ENCODE assay signal across 8 cellular contexts in genomic region chr12:120438495-120439198, GRCh38. TPM values are rescaled to one million over a fixed set of nuclear protein-coding genes. Genes with fewer than 3 reads are reported as not detected.
DNase-seq lines count a peak whose midpoint lies in the region; ATAC-seq, FAIRE-seq and TF ChIP-seq lines count a peak whose summit lies in the region.

No MANE protein-coding gene starts in this region.

- FAIRE-seq in D721Med (lab: Jason Lieb, UNC): no peak

- no peaks in the 10 kb centered on the region for H3K9me3 ChIP-seq in iPS-18a (ENCODE audit: control insufficient read depth, low read depth, low read length)

- H3K4me1 ChIP-seq in iPS-18a (ENCODE audit: control insufficient read depth, low read depth, low read length): peaks cover 3% of the 10 kb centered on the region

- CTCF ChIA-PET in activated CD4-positive, alpha-beta T cell treated with anti-CD3 and anti-CD28 coated beads, Interleukin-2, amount 10 ng/mL, durations not matched to agents 7 days and 5 days (lab: Charles Lee): interaction anchor here (0.6 to 2.3 kb wide), 7 partner anchors 10 to 453 kb away, joined by 3 to 6 read pairs (median 3); partner anchors contain the start of gene SRSF9
- CTCF ChIA-PET in activated CD8-positive, alpha-beta T cell treated with anti-CD3 and anti-CD28 coated beads for 36 hours (lab: Charles Lee): interaction anchor here (0.7 to 1.7 kb wide), 13 partner anchors 8 to 237 kb away, joined by 3 to 6 read pairs (median 3); partner anchors contain the start of genes DYNLL1, RPLP0 and SIRT4

- H3K27me3 Mint-ChIP-seq in activated CD4-positive, alpha-beta T cell treated with anti-CD3 and anti-CD28 coated beads, Interleukin-2, amount 10 ng/mL, durations not matched to agents 7 days and 5 days: no peaks in the 10 kb centered on the region
- H3K27me3 Mint-ChIP-seq in activated CD8-positive, alpha-beta T cell treated with anti-CD3 and anti-CD28 coated beads for 36 hours: no peaks in the 10 kb centered on the region
- H3K27me3 Mint-ChIP-seq in stimulated activated naive CD8-positive, alpha-beta T cell treated with anti-CD3 and anti-CD28 coated beads, Interleukin-15, amount 100 ng/mL, for 72 hours: no peaks in the 10 kb centered on the region

- H3K27ac ChIP-seq in iPS-18a (ENCODE audit: low read length): peak overlapping the region; percentile 13

- H3K4me3 Mint-ChIP-seq in activated CD4-positive, alpha-beta T cell treated with anti-CD3 and anti-CD28 coated beads, Interleukin-2, amount 10 ng/mL, durations not matched to agents 7 days and 5 days: peak overlapping the region; percentile 98
- peak overlapping the region; percentile 85 for H3K4me3 Mint-ChIP-seq in activated CD8-positive, alpha-beta T cell treated with anti-CD3 and anti-CD28 coated beads for 36 hours
- H3K4me3 Mint-ChIP-seq in stimulated activated naive CD8-positive, alpha-beta T cell treated with anti-CD3 and anti-CD28 coated beads, Interleukin-15, amount 100 ng/mL, for 72 hours: peak overlapping the region; percentile 97 to 99

- peaks cover 24% of the 10 kb centered on the region for H3K36me3 ChIP-seq in iPS-18a (ENCODE audit: control insufficient read depth, low read depth, low read length)

- no peaks in the 10 kb centered on the region for H3K9me3 Mint-ChIP-seq in activated CD4-positive, alpha-beta T cell treated with anti-CD3 and anti-CD28 coated beads, Interleukin-2, amount 10 ng/mL, durations not matched to agents 7 days and 5 days
- H3K9me3 Mint-ChIP-seq in activated CD8-positive, alpha-beta T cell treated with anti-CD3 and anti-CD28 coated beads for 36 hours: no peaks in the 10 kb centered on the region
- H3K9me3 Mint-ChIP-seq in stimulated activated naive CD8-positive, alpha-beta T cell treated with anti-CD3 and anti-CD28 coated beads, Interleukin-15, amount 100 ng/mL, for 72 hours: no peaks in the 10 kb centered on the region

- peak overlapping the region; percentile 89 for H3K4me3 ChIP-seq in iPS-18a (ENCODE audit: low read length)

- peak overlapping the region; percentile 97 for H3K27ac Mint-ChIP-seq in activated CD4-positive, alpha-beta T cell treated with anti-CD3 and anti-CD28 coated beads, Interleukin-2, amount 10 ng/mL, durations not matched to agents 7 days and 5 days
- H3K27ac Mint-ChIP-seq in activated CD8-positive, alpha-beta T cell treated with anti-CD3 and anti-CD28 coated beads for 36 hours: peak overlapping the region; percentile 96
- H3K27ac Mint-ChIP-seq in stimulated activated naive CD8-positive, alpha-beta T cell treated with anti-CD3 and anti-CD28 coated beads, Interleukin-15, amount 100 ng/mL, for 72 hours: peak overlapping the region; percentile 95 to 98

- ATAC-seq in activated CD8-positive, alpha-beta T cell treated with anti-CD3 and anti-CD28 coated beads for 36 hours: peak; percentile 1
- ATAC-seq in stimulated activated naive CD8-positive, alpha-beta T cell treated with anti-CD3 and anti-CD28 coated beads, Interleukin-15, amount 100 ng/mL, for 72 hours: no peak

- H3K9ac ChIP-seq in iPS-18a (ENCODE audit: low read length): peak overlapping the region; percentile 69

- H3K4me1 Mint-ChIP-seq in activated CD4-positive, alpha-beta T cell treated with anti-CD3 and anti-CD28 coated beads, Interleukin-2, amount 10 ng/mL, durations not matched to agents 7 days and 5 days: peaks cover 29% of the 10 kb centered on the region
- peaks cover 27% of the 10 kb centered on the region for H3K4me1 Mint-ChIP-seq in activated CD8-positive, alpha-beta T cell treated with anti-CD3 and anti-CD28 coated beads for 36 hours (ENCODE audit: low read depth)
- peaks cover 20% of the 10 kb centered on the region for H3K4me1 Mint-ChIP-seq in stimulated activated naive CD8-positive, alpha-beta T cell treated with anti-CD3 and anti-CD28 coated beads, Interleukin-15, amount 100 ng/mL, for 72 hours

- peaks cover 20% of the 10 kb centered on the region for H3K36me3 Mint-ChIP-seq in activated CD4-positive, alpha-beta T cell treated with anti-CD3 and anti-CD28 coated beads, Interleukin-2, amount 10 ng/mL, durations not matched to agents 7 days and 5 days (ENCODE audit: low read depth)
- H3K36me3 Mint-ChIP-seq in activated CD8-positive, alpha-beta T cell treated with anti-CD3 and anti-CD28 coated beads for 36 hours (ENCODE audit: low read depth): peaks cover 27% of the 10 kb centered on the region

- no peaks in the 10 kb centered on the region for H3K27me3 ChIP-seq in iPS-18a (ENCODE audit: control insufficient read depth, insufficient read depth, low read length)

- intact Hi-C loops in activated CD8-positive, alpha-beta T cell treated with anti-CD3 and anti-CD28 coated beads for 36 hours (cut with micrococcal nuclease): no loop called here

- DNase-seq in activated CD4-positive, alpha-beta T cell treated with anti-CD3 and anti-CD28 coated beads, Interleukin-2, amount 10 ng/mL, durations not matched to agents 7 days and 5 days: no peak
- DNase-seq in activated CD4-positive, alpha-beta T cell treated with anti-CD3 and anti-CD28 coated beads for 48 hours: no peak
- no peak for DNase-seq in activated CD8-positive, alpha-beta T cell treated with anti-CD3 and anti-CD28 coated beads for 36 hours
- DNase-seq in stimulated activated naive CD8-positive, alpha-beta T cell treated with anti-CD3 and anti-CD28 coated beads, Interleukin-15, amount 100 ng/mL, for 72 hours: no peak
- DNase-seq in D721Med (ENCODE audit: insufficient read length, low spot score) (no peak), NCI-H1694 (lab: John Stamatoyannopoulos, UW) (no peak), Ammon's horn (ENCODE audit: low spot score) (no peak)

- no peak for TF ChIP-seq CTCF in activated CD8-positive, alpha-beta T cell treated with anti-CD3 and anti-CD28 coated beads for 36 hours (IDR thresholded peaks at IDR 0.05)
- TF ChIP-seq CTCF in D721Med (IDR thresholded peaks at IDR 0.05; ENCODE audit: insufficient read depth, missing control alignments): no peak

- POLR2A ChIA-PET in activated CD4-positive, alpha-beta T cell treated with anti-CD3 and anti-CD28 coated beads, Interleukin-2, amount 10 ng/mL, durations not matched to agents 7 days and 5 days (lab: Charles Lee): no interaction called here
- POLR2A ChIA-PET in activated CD8-positive, alpha-beta T cell treated with anti-CD3 and anti-CD28 coated beads for 36 hours (lab: Charles Lee): interaction anchor here (0.9 to 2.3 kb wide), 4 partner anchors 15 to 146 kb away, joined by 4 to 18 read pairs (median 4); partner anchors contain the start of genes COQ5 and SRSF9

RNA-seq across cellular contexts. Expression of gene COX6A1, which starts 0.7 kb away (rescaled TPM):
- total RNA-seq in activated CD4-positive, alpha-beta T cell treated with anti-CD3 and anti-CD28 coated beads, Interleukin-2, amount 10 ng/mL, durations not matched to agents 7 days and 5 days: 100 to 1,000 TPM; 323 to 355 TPM
- 100 to 1,000 TPM; 396 to 406 TPM for total RNA-seq in activated CD8-positive, alpha-beta T cell treated with anti-CD3 and anti-CD28 coated beads for 36 hours

RNA-seq across cellular contexts. Expression of gene TRIAP1, which starts 7.5 kb away (rescaled TPM):
- 10 to 100 TPM; 26.7 to 31.6 TPM for total RNA-seq in activated CD4-positive, alpha-beta T cell treated with anti-CD3 and anti-CD28 coated beads, Interleukin-2, amount 10 ng/mL, durations not matched to agents 7 days and 5 days
- 10 to 100 TPM; 43.1 to 45.1 TPM for total RNA-seq in activated CD8-positive, alpha-beta T cell treated with anti-CD3 and anti-CD28 coated beads for 36 hours

RNA-seq across cellular contexts. Expression of gene GATC, which starts 7.6 kb away (rescaled TPM):
- 10 to 100 TPM; 27.3 to 32.3 TPM for total RNA-seq in activated CD4-positive, alpha-beta T cell treated with anti-CD3 and anti-CD28 coated beads, Interleukin-2, amount 10 ng/mL, durations not matched to agents 7 days and 5 days
- 10 to 100 TPM; 32.2 to 39.3 TPM for total RNA-seq in activated CD8-positive, alpha-beta T cell treated with anti-CD3 and anti-CD28 coated beads for 36 hours

RNA-seq across cellular contexts. Expression of gene SRSF9, which starts 30.9 kb away (rescaled TPM):
- 100 to 1,000 TPM; 145 to 159 TPM for total RNA-seq in activated CD4-positive, alpha-beta T cell treated with anti-CD3 and anti-CD28 coated beads, Interleukin-2, amount 10 ng/mL, durations not matched to agents 7 days and 5 days
- 100 to 1,000 TPM; 225 to 236 TPM for total RNA-seq in activated CD8-positive, alpha-beta T cell treated with anti-CD3 and anti-CD28 coated beads for 36 hours

RNA-seq across cellular contexts. Expression of gene DYNLL1, which starts 57.3 kb away (rescaled TPM):
- total RNA-seq in activated CD4-positive, alpha-beta T cell treated with anti-CD3 and anti-CD28 coated beads, Interleukin-2, amount 10 ng/mL, durations not matched to agents 7 days and 5 days: 100 to 1,000 TPM; 257 to 297 TPM
- 100 to 1,000 TPM; 126 to 137 TPM for total RNA-seq in activated CD8-positive, alpha-beta T cell treated with anti-CD3 and anti-CD28 coated beads for 36 hours
